In the genomic region with DNA sequence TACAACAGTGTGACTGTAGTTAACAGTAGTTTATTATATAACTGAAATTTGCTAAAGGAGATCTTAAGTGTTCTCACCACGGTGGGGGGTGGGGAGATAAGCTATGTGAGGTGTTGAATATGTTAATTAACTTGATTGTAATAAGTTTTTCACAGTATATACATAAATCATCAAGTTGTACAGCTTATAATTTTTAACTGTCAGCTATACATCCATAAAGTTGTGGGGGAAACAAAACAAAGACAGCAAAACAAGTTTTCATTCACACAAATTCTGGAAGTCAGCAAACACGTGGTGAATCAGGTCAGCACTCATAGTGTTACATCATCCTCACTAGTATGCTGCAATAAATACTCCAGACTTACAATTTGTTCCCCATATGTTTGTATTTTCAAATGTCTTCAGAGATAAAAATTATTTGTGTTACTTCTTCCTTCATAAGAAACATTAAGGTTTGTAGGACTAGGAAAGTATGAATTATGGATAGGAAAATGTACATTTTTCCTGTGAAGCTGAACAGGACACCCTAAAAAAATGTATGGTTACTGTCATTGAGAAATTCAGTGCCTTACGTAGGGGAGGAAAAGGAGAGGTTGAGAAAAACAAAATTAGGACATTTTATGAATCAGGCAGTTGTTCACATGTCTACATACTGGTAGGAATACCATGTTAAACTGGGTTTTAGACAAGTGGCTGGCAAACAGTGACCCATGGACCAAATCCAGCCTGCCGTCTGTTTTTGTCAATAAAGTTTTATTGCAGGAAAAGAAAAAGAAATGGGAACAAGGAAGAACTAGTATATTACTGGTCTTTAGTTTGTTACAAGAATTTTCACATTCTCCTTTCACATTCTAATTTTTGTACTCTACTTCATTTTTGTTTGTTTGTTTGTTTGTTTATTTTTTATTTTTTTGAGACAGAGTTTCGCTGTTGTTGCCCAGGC, we compare ENCODE assay signal across 11 cellular contexts. TPM values are rescaled to one million over a fixed set of nuclear protein-coding genes. Genes with fewer than 3 reads are reported as not detected.
DNase-seq lines count a peak whose midpoint lies in the region; ATAC-seq and TF ChIP-seq lines count a peak whose summit lies in the region.
"Had no signal": no experiment of that assay in that cellular context is flagged by ENCODE, and none has a peak within 500 bp of the region (broad histone marks: within the 10 kb centered on the region; RNA-seq: fewer than 3 reads in every experiment).

No MANE protein-coding gene starts in this region.

- no peaks in the 10 kb centered on the region for H3K4me1 ChIP-seq in upper lobe of right lung
- H3K4me1 ChIP-seq: testis had no signal

- peaks cover 49% of the 10 kb centered on the region for H3K36me3 ChIP-seq in upper lobe of right lung

- no peak overlapping the region for H3K4me3 Mint-ChIP-seq in stimulated activated naive CD8-positive, alpha-beta T cell treated with anti-CD3 and anti-CD28 coated beads, Interleukin-15, Interleukin-2, amounts not matched to agents 100 ng/mL and 50 ng/mL, for 24 hours
- H3K4me3 Mint-ChIP-seq in T-helper 17 cell, result peak overlapping the region; percentile 47

- DNase-seq in stimulated activated naive CD8-positive, alpha-beta T cell treated with anti-CD3 and anti-CD28 coated beads, Interleukin-15, Interleukin-2, amounts not matched to agents 100 U/mL and 50 U/mL, for 24 hours, result no peak
- DNase-seq in T-helper 17 cell (no peak), fibroblast of mammary gland (ENCODE audit: low read depth) (peak; percentile 60), upper lobe of right lung (no peak), omental fat pad (ENCODE audit: low spot score) (no peak), occipital lobe (lab: John Stamatoyannopoulos, UW) (no peak), LoVo (ENCODE audit: low spot score) (no peak)
- DNase-seq: C1 segment of cervical spinal cord; stimulated activated CD4-positive, alpha-beta T cell treated with anti-CD3 and anti-CD28 coated beads, Interleukin-15, amount 100 ng/mL, for 24 hours; testis had no signal

- H3K9me3 Mint-ChIP-seq in stimulated activated naive CD8-positive, alpha-beta T cell treated with anti-CD3 and anti-CD28 coated beads, Interleukin-15, Interleukin-2, amounts not matched to agents 100 ng/mL and 50 ng/mL, for 24 hours, result no peaks in the 10 kb centered on the region

- H3K4me3 ChIP-seq in fibroblast of mammary gland (ENCODE audit: control insufficient read depth, low read depth, low read length), result no peak overlapping the region
- H3K4me3 ChIP-seq in upper lobe of right lung, result no peak overlapping the region
- H3K4me3 ChIP-seq: testis had no signal

- no peak for ATAC-seq in stimulated activated naive CD8-positive, alpha-beta T cell treated with anti-CD3 and anti-CD28 coated beads, Interleukin-15, Interleukin-2, amounts not matched to agents 100 U/mL and 50 U/mL, for 24 hours
- no peak for ATAC-seq in T-helper 17 cell
- peak; percentile 59 for ATAC-seq in upper lobe of right lung
- ATAC-seq in omental fat pad (ENCODE audit: low FRiP score), result no peak

- H3K27ac ChIP-seq in upper lobe of right lung, result no peak overlapping the region
- H3K27ac ChIP-seq: testis had no signal

- TF ChIP-seq CTCF in fibroblast of mammary gland (conservative IDR thresholded peaks at IDR 0.05; ENCODE audit: control insufficient read depth, insufficient read depth, low read depth, low read length) (no peak), upper lobe of right lung (IDR thresholded peaks at IDR 0.05) (no peak), omental fat pad (IDR thresholded peaks at IDR 0.05) (no peak)

- H3K4me1 Mint-ChIP-seq in stimulated activated naive CD8-positive, alpha-beta T cell treated with anti-CD3 and anti-CD28 coated beads, Interleukin-15, Interleukin-2, amounts not matched to agents 100 ng/mL and 50 ng/mL, for 24 hours (ENCODE audit: low read depth), result peaks cover 40% of the 10 kb centered on the region
- H3K4me1 Mint-ChIP-seq in T-helper 17 cell, result peaks cover 9% of the 10 kb centered on the region

- H3K36me3 Mint-ChIP-seq in stimulated activated naive CD8-positive, alpha-beta T cell treated with anti-CD3 and anti-CD28 coated beads, Interleukin-15, Interleukin-2, amounts not matched to agents 100 ng/mL and 50 ng/mL, for 24 hours (ENCODE audit: low read depth), result peaks cover 84% of the 10 kb centered on the region
- peaks cover 7% of the 10 kb centered on the region for H3K36me3 Mint-ChIP-seq in T-helper 17 cell (ENCODE audit: low read depth)

- intact Hi-C loops in upper lobe of right lung (cut with DNase I), result no loop called here

- no peaks in the 10 kb centered on the region for H3K27me3 Mint-ChIP-seq in stimulated activated naive CD8-positive, alpha-beta T cell treated with anti-CD3 and anti-CD28 coated beads, Interleukin-15, Interleukin-2, amounts not matched to agents 100 ng/mL and 50 ng/mL, for 24 hours
- no peaks in the 10 kb centered on the region for H3K27me3 Mint-ChIP-seq in T-helper 17 cell

- H3K27ac Mint-ChIP-seq in stimulated activated naive CD8-positive, alpha-beta T cell treated with anti-CD3 and anti-CD28 coated beads, Interleukin-15, Interleukin-2, amounts not matched to agents 100 ng/mL and 50 ng/mL, for 24 hours, result peak overlapping the region; percentile 56
- peak overlapping the region; percentile 60 for H3K27ac Mint-ChIP-seq in T-helper 17 cell

- no peaks in the 10 kb centered on the region for H3K9me3 ChIP-seq in T-helper 17 cell (ENCODE audit: control insufficient read depth, low read length, poor library complexity, severe bottlenecking)
- H3K9me3 ChIP-seq in upper lobe of right lung, result no peaks in the 10 kb centered on the region
- H3K9me3 ChIP-seq: testis had no signal

- H3K27me3 ChIP-seq in upper lobe of right lung, result no peaks in the 10 kb centered on the region
- H3K27me3 ChIP-seq: testis had no signal

RNA-seq across cellular contexts. Expression of gene SUMO4, which starts 6.0 kb away (rescaled TPM):
- total RNA-seq in T-helper 17 cell (10 to 100 TPM in 1 of 2 donors, 1 to 10 TPM in 1; 9.0 to 11.4 TPM), upper lobe of right lung (2.5 TPM), omental fat pad (10 to 100 TPM in 1 of 4 donors, 1 to 10 TPM in 3; 1.9 to 10.6 (median 4.7) TPM), occipital lobe (7.3 TPM)
